In genomic region chr13:112873851-112874750, GRCh38 we compare ENCODE assay signal across 8 cellular contexts.
A peak's percentile ranks its signal among the peaks of the same experiment; 100 is the strongest.
DNase-seq lines count a peak whose midpoint lies in the region; TF ChIP-seq lines count a peak whose summit lies in the region.

No MANE protein-coding gene starts in this region.

- CTCF ChIA-PET in HEK293T (lab: Yijun Ruan, JAX): interaction anchor here (0.6 to 2.2 kb wide), 3 partner anchors 54 to 234 kb away, joined by 4 to 10 read pairs (median 8); no protein-coding TSS in a partner anchor

- POLR2A ChIA-PET in HEK293T (lab: Yijun Ruan, JAX): no interaction called here

- DNase-seq in NCI-H2029 (lab: John Stamatoyannopoulos, UW) (peak; percentile 7), NCI-H2029 treated with DMSO at 0.1 percent for 48 hours (lab: John Stamatoyannopoulos, UW) (no peak), HEK293T (ENCODE audit: extremely low spot score) (peak; percentile 64), M059J (ENCODE audit: low read depth) (peak; percentile 56), T follicular helper cell (ENCODE audit: low read depth) (peak; percentile 9), astrocyte of the hippocampus (ENCODE audit: low read depth, low spot score) (peak; percentile 81), inferior parietal cortex (ENCODE audit: extremely low spot score) (peak; percentile 85)
- peak; percentile 79 for DNase-seq in stimulated activated CD4-positive, alpha-beta T cell treated with anti-CD3 and anti-CD28 coated beads, Interleukin-15, amount 100 ng/mL, for 24 hours

TF ChIP-seq in HEK293T, 16 proteins besides CTCF, POLR2A, EP300 and RAD21:
- TF ChIP-seq L3MBTL2 (conservative IDR thresholded peaks at IDR 0.05) (no peak), FOXK2 (IDR thresholded peaks at IDR 0.05) (no peak), ELF4 (IDR thresholded peaks at IDR 0.05) (no peak), LEF1 (IDR thresholded peaks at IDR 0.05; ENCODE audit: borderline replicate concordance) (no peak), TARDBP (IDR thresholded peaks at IDR 0.05) (no peak)
